In genomic region chr11:17458268-17458667, GRCh38 we compare ENCODE assay signal across 1 cellular context.
TF ChIP-seq lines count a peak whose summit lies in the region.

No MANE protein-coding gene starts in this region.

TF ChIP-seq in HepG2, 621 proteins besides CTCF, POLR2A, EP300 and RAD21 (continued from another document):
- TF ChIP-seq ZSCAN30 (CRISPR knock-in tag; IDR thresholded peaks at IDR 0.05) (no peak), ZFP1 (CRISPR knock-in tag; IDR thresholded peaks at IDR 0.05) (no peak), SP4 (CRISPR knock-in tag; IDR thresholded peaks at IDR 0.05) (no peak)
TF ChIP-seq in HepG2: peak in this region for 0.
